In genomic region chr7:33062023-33062781, GRCh38 we compare ENCODE assay signal across 8 cellular contexts. TPM values are rescaled to one million over a fixed set of nuclear protein-coding genes. Genes with fewer than 3 reads are reported as not detected.
DNase-seq lines count a peak whose midpoint lies in the region; ATAC-seq and TF ChIP-seq lines count a peak whose summit lies in the region.

Gene NT5C3A (minus strand): TSS chr7:33062776. CDS start chr7:33062705, 71 bp downstream.

- H2AFZ ChIP-seq in fibroblast of lung (ENCODE audit: low read length) = peak within 1 kb of the TSS; percentile 97

- peak in 1 of 2 donors; percentile 4 for TF ChIP-seq CTCF in fibroblast of lung (conservative IDR thresholded peaks at IDR 0.05 in 1 of 2, IDR thresholded peaks at IDR 0.05 in 1 of 2; ENCODE audit: low read depth in 1 of 2, low read length in 2 of 2)
- TF ChIP-seq CTCF in testis (IDR thresholded peaks at IDR 0.05) = no peak

- ATAC-seq in HG02678 (IDR thresholded peaks at IDR 0.05; ENCODE audit: unreplicated experiment) (peak; percentile 8), naive B cell (ENCODE audit: low read depth in 2 of 2) (peak in 1 of 2 donors; percentile 58)

- H3K27me3 ChIP-seq in fibroblast of lung (ENCODE audit: control insufficient read depth, insufficient read depth, low read length) (no peaks in the 10 kb centered on the region), testis (no peaks in the 10 kb centered on the region)

- no peaks in the 10 kb centered on the region for H4K20me1 ChIP-seq in fibroblast of lung (ENCODE audit: control insufficient read depth, extremely low read depth, insufficient read depth, low read length)

- peaks cover 35% of the 10 kb centered on the region for H3K4me1 Mint-ChIP-seq in activated CD4-positive, alpha-beta memory T cell treated with anti-CD3 and anti-CD28 coated beads for 36 hours (ENCODE audit: low read depth)
- H3K4me1 Mint-ChIP-seq in naive B cell = peaks cover 28 to 50% (median 46%) of the 10 kb centered on the region in 3 donors

- DNase-seq in activated T-cell treated with anti-CD3 and anti-CD28 coated beads for 24 hours (ENCODE audit: low read depth) = peak; percentile 4
- DNase-seq in activated T-cell treated with anti-CD3 and anti-CD28 coated beads, Interleukin-2, amount 50 U/mL, for 1 hour = no peak
- DNase-seq in NCI-H146 (lab: John Stamatoyannopoulos, UW) = peak; percentile 65
- DNase-seq in activated CD4-positive, alpha-beta memory T cell treated with anti-CD3 and anti-CD28 coated beads for 36 hours = peak; percentile 54
- DNase-seq in fibroblast of lung (ENCODE audit: low read depth in 2 of 2) = peak; percentile 24 to 33
- no peak for DNase-seq in naive B cell
- peak; percentile 36 for DNase-seq in testis

- H3K27me3 Mint-ChIP-seq in activated CD4-positive, alpha-beta memory T cell treated with anti-CD3 and anti-CD28 coated beads for 36 hours = no peaks in the 10 kb centered on the region
- no peaks in the 10 kb centered on the region for H3K27me3 Mint-ChIP-seq in naive B cell

- H3K79me2 ChIP-seq in fibroblast of lung (ENCODE audit: control insufficient read depth, insufficient read depth, low read length) = peaks cover 50% of the 10 kb centered on the region

- H3K4me1 ChIP-seq in fibroblast of lung (ENCODE audit: control insufficient read depth, extremely low read depth, insufficient read depth, low read length) = no peaks in the 10 kb centered on the region
- peaks cover 8% of the 10 kb centered on the region for H3K4me1 ChIP-seq in testis

- no peak for TF ChIP-seq POLR2A in testis (IDR thresholded peaks at IDR 0.05)

- peak within 1 kb of the TSS; percentile 88 for H3K27ac Mint-ChIP-seq in activated CD4-positive, alpha-beta memory T cell treated with anti-CD3 and anti-CD28 coated beads for 36 hours
- H3K27ac Mint-ChIP-seq in naive B cell = peak within 1 kb of the TSS; percentile 87 to 97 (median 96)

- H3K36me3 ChIP-seq in fibroblast of lung (ENCODE audit: control insufficient read depth, insufficient read depth, low read length) = no peaks in the 10 kb centered on the region
- no peaks in the 10 kb centered on the region for H3K36me3 ChIP-seq in testis (ENCODE audit: low read depth, missing control alignments)

- H3K9me3 ChIP-seq in fibroblast of lung (ENCODE audit: control insufficient read depth, insufficient read depth, low read depth, low read length) (no peaks in the 10 kb centered on the region), testis (no peaks in the 10 kb centered on the region)

- intact Hi-C loops in activated CD4-positive, alpha-beta memory T cell treated with anti-CD3 and anti-CD28 coated beads for 36 hours (cut with micrococcal nuclease) = loop anchor here (1.0 to 2.0 kb wide), 3 partner anchors 8 to 567 kb away; partner anchors contain the start of gene AVL9
- intact Hi-C loops in testis (cut with DNase I; ENCODE audit: low total_unique reads) = no loop called here

- H3K9me3 Mint-ChIP-seq in activated CD4-positive, alpha-beta memory T cell treated with anti-CD3 and anti-CD28 coated beads for 36 hours = peaks cover 13% of the 10 kb centered on the region
- peaks cover 0 to 15% (median 11%) of the 10 kb centered on the region in 7 donors for H3K9me3 Mint-ChIP-seq in naive B cell

- CTCF ChIA-PET in activated CD4-positive, alpha-beta memory T cell treated with anti-CD3 and anti-CD28 coated beads for 36 hours (lab: Charles Lee) = interaction anchor here (0.9 to 4.3 kb wide), 7 partner anchors 8 to 261 kb away, joined by 3 to 34 read pairs (median 3); partner anchors contain the start of gene RP9

- peak within 1 kb of the TSS; percentile 96 for H3K4me2 ChIP-seq in fibroblast of lung (ENCODE audit: extremely low read depth, insufficient read depth, low read length)

- H3K27ac ChIP-seq in fibroblast of lung (ENCODE audit: insufficient read depth, low read length) (peak within 1 kb of the TSS; percentile 92), testis (peak within 1 kb of the TSS; percentile 92 to 96)

- peak within 1 kb of the TSS; percentile 90 for H3K4me3 Mint-ChIP-seq in activated CD4-positive, alpha-beta memory T cell treated with anti-CD3 and anti-CD28 coated beads for 36 hours
- peak within 1 kb of the TSS; percentile 86 to 98 (median 96) for H3K4me3 Mint-ChIP-seq in naive B cell

- peak within 1 kb of the TSS; percentile 90 for H3K9ac ChIP-seq in fibroblast of lung (ENCODE audit: insufficient read depth, low read length)

- POLR2A ChIA-PET in activated CD4-positive, alpha-beta memory T cell treated with anti-CD3 and anti-CD28 coated beads for 36 hours (lab: Charles Lee) = interaction anchor here (0.6 to 2.9 kb wide), 9 partner anchors 12 to 567 kb away, joined by 3 to 18 read pairs (median 4); partner anchors contain the start of genes AVL9, BBS9, KBTBD2 and RP9

- H3K4me3 ChIP-seq in fibroblast of lung (replicated peaks in 1 of 4; ENCODE audit: control extremely low read depth in 1 of 4, insufficient read depth in 1 of 4, low read depth in 3 of 4, low read length in 4 of 4) (peak within 1 kb of the TSS; percentile 85 to 96 (median 92)), testis (peak within 1 kb of the TSS; percentile 81 to 93)

- WGBS in testis, 2 donors = 0 to 1% methylated on average over 10 to 45 of the region's 66 CpGs

- peaks cover 12% of the 10 kb centered on the region for H3K36me3 Mint-ChIP-seq in activated CD4-positive, alpha-beta memory T cell treated with anti-CD3 and anti-CD28 coated beads for 36 hours
- peaks cover 9 to 16% of the 10 kb centered on the region in 2 donors for H3K36me3 Mint-ChIP-seq in naive B cell

RNA-seq across cellular contexts. Expression of gene NT5C3A, which starts in this region (rescaled TPM):
- 10 to 100 TPM; 38.5 to 42.8 TPM for total RNA-seq in activated CD4-positive, alpha-beta memory T cell treated with anti-CD3 and anti-CD28 coated beads for 36 hours
- 19.3 and 25.3 TPM in 2 replicates for total RNA-seq in fibroblast of lung
- 17.2 and 18.4 TPM in 2 replicates for polyA plus RNA-seq in fibroblast of lung
- polyA plus RNA-seq in fibroblast of lung (2012) = 15.3 and 15.5 TPM in 2 replicates
- 0.22 and 0.90 TPM in 2 replicates for polyA minus RNA-seq in fibroblast of lung (ENCODE audit: low replicate concordance)
- 100 to 1,000 TPM; 131 to 206 (median 147) TPM for polyA plus RNA-seq in naive B cell (ENCODE audit: low read depth in 6 of 6)
- total RNA-seq in testis = 10 to 100 TPM; 19.5 to 23.8 TPM
- polyA plus RNA-seq in testis (ENCODE audit: insufficient read depth, low read depth, low replicate concordance) = 18.9 TPM

Comparison
In these comparisons a context has a peak if more than half of its experiments do, and no peak if none do; other contexts are left out.
1. DNase-seq: peak in activated T-cell treated with anti-CD3 and anti-CD28 coated beads for 24 hours (single experiment), NCI-H146 (single experiment), activated CD4-positive, alpha-beta memory T cell treated with anti-CD3 and anti-CD28 coated beads for 36 hours (single experiment), fibroblast of lung (2 of 2) and testis (single experiment); none in activated T-cell treated with anti-CD3 and anti-CD28 coated beads, Interleukin-2, amount 50 U/mL, for 1 hour (single experiment) and naive B cell (single experiment).